Comparison of ENCODE assay signal across 14 cellular contexts in genomic region chr14:71361335-71361734, GRCh38. TPM values are rescaled to one million over a fixed set of nuclear protein-coding genes. Genes with fewer than 3 reads are reported as not detected.
A peak's percentile ranks its signal among the peaks of the same experiment; 100 is the strongest.
DNase-seq lines count a peak whose midpoint lies in the region; ATAC-seq and TF ChIP-seq lines count a peak whose summit lies in the region.
"Had no signal": no experiment of that assay in that cellular context is flagged by ENCODE, and none has a peak within 500 bp of the region (broad histone marks: within the 10 kb centered on the region; RNA-seq: fewer than 3 reads in every experiment).

No MANE protein-coding gene starts in this region.

- H3K4me1 Mint-ChIP-seq in stimulated activated memory B cell treated with anti-CD40 and anti-IgM and Interleukin-4, amounts not matched to agents 10 μg/mL and 1 μg/mL and 100 μg/mL, for 72 hours, result peaks cover 89% of the 10 kb centered on the region

- peaks cover 7% of the 10 kb centered on the region for H3K9me3 Mint-ChIP-seq in stimulated activated memory B cell treated with anti-CD40 and anti-IgM and Interleukin-4, amounts not matched to agents 10 μg/mL and 1 μg/mL and 100 μg/mL, for 72 hours
- H3K9me3 Mint-ChIP-seq: H9 had no signal

- no peak for TF ChIP-seq POLR2A in erythroblast (IDR thresholded peaks at IDR 0.05; ENCODE audit: low read length)

- H3K27me3 Mint-ChIP-seq in stimulated activated memory B cell treated with anti-CD40 and anti-IgM and Interleukin-4, amounts not matched to agents 10 μg/mL and 1 μg/mL and 100 μg/mL, for 72 hours, result no peaks in the 10 kb centered on the region

- ATAC-seq in stimulated activated memory B cell treated with anti-CD40 and anti-IgM and Interleukin-4, amounts not matched to agents 10 μg/mL and 1 μg/mL and 100 μg/mL, for 72 hours, result no peak
- no peak for ATAC-seq in HG03045 (IDR thresholded peaks at IDR 0.05; ENCODE audit: unreplicated experiment)
- ATAC-seq: A549, sciatic nerve had no signal

- peak overlapping the region; percentile 89 for H3K27ac Mint-ChIP-seq in stimulated activated memory B cell treated with anti-CD40 and anti-IgM and Interleukin-4, amounts not matched to agents 10 μg/mL and 1 μg/mL and 100 μg/mL, for 72 hours

- DNase-seq in NOMO-1 (lab: John Stamatoyannopoulos, UW; ENCODE audit: unreplicated experiment in 2 of 2) (peak; percentile 11 to 17), NOMO-1 treated with dmso at 0.1 percent for 144 hours (lab: John Stamatoyannopoulos, UW; ENCODE audit: unreplicated experiment) (no peak), RPMI7951 (ENCODE audit: low read depth) (peak; percentile 18), erythroblast (lab: John Stamatoyannopoulos, UW) (peak; percentile 86 to 95), NCI-H1105 (lab: John Stamatoyannopoulos, UW) (no peak), kidney glomerular epithelial cell (lab: John Stamatoyannopoulos, UW) (no peak)
- DNase-seq: activated CD4-positive, alpha-beta T cell treated with anti-CD3 and anti-CD28 coated beads for 4 hours; DMS79; H9; Karpas-422 had no signal

- H3K36me3 Mint-ChIP-seq in stimulated activated memory B cell treated with anti-CD40 and anti-IgM and Interleukin-4, amounts not matched to agents 10 μg/mL and 1 μg/mL and 100 μg/mL, for 72 hours, result peaks cover 25% of the 10 kb centered on the region

- no peak overlapping the region for H3K4me3 Mint-ChIP-seq in stimulated activated memory B cell treated with anti-CD40 and anti-IgM and Interleukin-4, amounts not matched to agents 10 μg/mL and 1 μg/mL and 100 μg/mL, for 72 hours
- H3K4me3 Mint-ChIP-seq: H9 had no signal

RNA-seq across cellular contexts. Expression of gene SIPA1L1, which starts 41.1 kb away (rescaled TPM):
- total RNA-seq in RPMI7951 (2014; rRNA removed; shearing (Covaris generic)), result 9.5 and 12.0 TPM in 2 replicates

Comparison
In these comparisons a context has a peak if more than half of its experiments do, and no peak if none do; other contexts are left out.
1. DNase-seq: peak in NOMO-1 (2 of 2), RPMI7951 (single experiment) and erythroblast (2 of 2); none in NOMO-1 treated with dmso at 0.1 percent for 144 hours (single experiment), NCI-H1105 (single experiment) and kidney glomerular epithelial cell (single experiment).